8 cellular contexts compared by ENCODE assay signal in genomic region chr22:28773461-28773867, GRCh38. TPM values are rescaled to one million over a fixed set of nuclear protein-coding genes. Genes with fewer than 3 reads are reported as not detected.
DNase-seq lines count a peak whose midpoint lies in the region; ATAC-seq and TF ChIP-seq lines count a peak whose summit lies in the region.

No MANE protein-coding gene starts in this region.

- no peaks in the 10 kb centered on the region for H3K27me3 ChIP-seq in BLaER1 treated with 17β-estradiol and CSF1 and Interleukin-3, amounts not matched to agents 10 nM and 100 nM
- H3K27me3 ChIP-seq in left lung (no peaks in the 10 kb centered on the region), tibial nerve (no peaks in the 10 kb centered on the region)

- 2 to 3% methylated on average over 10 of the region's 10 CpGs for WGBS in tibial nerve, 2 donors

- no peak for TF ChIP-seq POLR2A in tibial nerve (IDR thresholded peaks at IDR 0.05)

- in situ Hi-C loops in astrocyte of the cerebellum (cut with HindIII; ENCODE audit: low sequenced_read_pairs): no loop called here

- H3K9me3 ChIP-seq in BLaER1 treated with 17β-estradiol and CSF1 and Interleukin-3, amounts not matched to agents 10 nM and 100 nM (replicated peaks in 1 of 11): peaks cover 8 to 14% (median 10%) of the 10 kb centered on the region in 11 experiments; a peak in 18 of 22 replicates
- H3K9me3 ChIP-seq in left lung (peaks cover 0 to 7% of the 10 kb centered on the region in 2 donors), tibial nerve (peaks cover 0 to 8% (median 0%) of the 10 kb centered on the region in 4 donors)

- TF ChIP-seq EP300 in tibial nerve (IDR thresholded peaks at IDR 0.05): no peak

- peaks cover 0 to 47% (median 41%) of the 10 kb centered on the region in 11 experiments; a peak in 18 of 22 replicates for H4K20me1 ChIP-seq in BLaER1 treated with 17β-estradiol and CSF1 and Interleukin-3, amounts not matched to agents 10 nM and 100 nM

- peak overlapping the region; percentile 72 to 96 (median 84) for H3K4me3 ChIP-seq in BLaER1 treated with 17β-estradiol and CSF1 and Interleukin-3, amounts not matched to agents 10 nM and 100 nM
- peak overlapping the region; percentile 93 for H3K4me3 ChIP-seq in astrocyte of the cerebellum (ENCODE audit: low read depth, low read length)
- peak overlapping the region; percentile 66 to 74 for H3K4me3 ChIP-seq in left lung
- peak overlapping the region; percentile 66 to 99 (median 88) for H3K4me3 ChIP-seq in tibial nerve

- no peak for TF ChIP-seq CTCF in astrocyte of the cerebellum (IDR thresholded peaks at IDR 0.05; ENCODE audit: low read depth, low read length, missing control alignments)
- TF ChIP-seq CTCF in left lung (IDR thresholded peaks at IDR 0.05): no peak
- no peak for TF ChIP-seq CTCF in tibial nerve (IDR thresholded peaks at IDR 0.05)

- H3K27ac ChIP-seq in BLaER1 treated with 17β-estradiol and CSF1 and Interleukin-3, amounts not matched to agents 10 nM and 100 nM: peak overlapping the region; percentile 93 to 99 (median 97); a peak in 21 of 22 replicates
- peak overlapping the region; percentile 94 to 100 for H3K27ac ChIP-seq in left lung
- H3K27ac ChIP-seq in tibial nerve: peak overlapping the region; percentile 97 to 99 (median 99)

- DNase-seq in HS-5 (ENCODE audit: low read depth) (peak; percentile 53), astrocyte of the cerebellum (ENCODE audit: low read depth) (no peak), left lung (no peak), tibial nerve (ENCODE audit: low spot score in 2 of 2) (no peak), islet precursor cell (no peak), cerebellum (ENCODE audit: low spot score) (no peak)

- intact Hi-C loops in left lung (cut with DNase I): no loop called here

- peaks cover 41 to 46% (median 43%) of the 10 kb centered on the region in 11 experiments for H3K36me3 ChIP-seq in BLaER1 treated with 17β-estradiol and CSF1 and Interleukin-3, amounts not matched to agents 10 nM and 100 nM
- peaks cover 0 to 38% of the 10 kb centered on the region in 2 donors for H3K36me3 ChIP-seq in left lung
- peaks cover 0 to 37% (median 0%) of the 10 kb centered on the region in 3 donors for H3K36me3 ChIP-seq in tibial nerve

- H3K4me2 ChIP-seq in BLaER1 treated with 17β-estradiol and CSF1 and Interleukin-3, amounts not matched to agents 10 nM and 100 nM: peak overlapping the region; percentile 56 to 86 (median 80)

- ATAC-seq in GM19455 (IDR thresholded peaks at IDR 0.05; ENCODE audit: unreplicated experiment) (peak; percentile 21), left lung (no peak)

- peak overlapping the region; percentile 92 to 99 (median 98) for H3K9ac ChIP-seq in BLaER1 treated with 17β-estradiol and CSF1 and Interleukin-3, amounts not matched to agents 10 nM and 100 nM

- peaks cover 18 to 43% (median 23%) of the 10 kb centered on the region in 10 experiments for H3K4me1 ChIP-seq in BLaER1 treated with 17β-estradiol and CSF1 and Interleukin-3, amounts not matched to agents 10 nM and 100 nM
- H3K4me1 ChIP-seq in left lung (peaks cover 8 to 30% of the 10 kb centered on the region in 2 donors), tibial nerve (peaks cover 0 to 28% (median 12%) of the 10 kb centered on the region in 4 donors)

RNA-seq across cellular contexts. Expression of gene CCDC117, which starts 1.0 kb away (rescaled TPM):
- 10 to 100 TPM; 23.5 to 24.2 TPM for total RNA-seq in left lung
- total RNA-seq in tibial nerve: 10 to 100 TPM; 16.7 to 22.4 (median 20.6) TPM
- 19.3 TPM for total RNA-seq in cerebellum

RNA-seq across cellular contexts. Expression of gene XBP1, which starts 26.9 kb away (rescaled TPM):
- total RNA-seq in left lung: 100 to 1,000 TPM; 194 to 259 TPM
- total RNA-seq in tibial nerve: 100 to 1,000 TPM in 3 of 4 donors, 10 to 100 TPM in 1; 65.6 to 113 (median 111) TPM
- 43.3 TPM for total RNA-seq in cerebellum

RNA-seq across cellular contexts. Expression of gene HSCB, which starts 31.6 kb away (rescaled TPM):
- total RNA-seq in left lung (10 to 100 TPM; 11.6 to 12.1 TPM), tibial nerve (10 to 100 TPM; 20.0 to 38.7 (median 27.0) TPM), cerebellum (4.1 TPM)

RNA-seq across cellular contexts. Expression of gene CHEK2, which starts 31.8 kb away (rescaled TPM):
- total RNA-seq in left lung (10 to 100 TPM; 12.5 to 27.1 TPM), tibial nerve (10 to 100 TPM in 2 of 4 donors, 1 to 10 TPM in 2; 7.4 to 22.0 (median 13.1) TPM), cerebellum (6.1 TPM)
